In the genomic region with DNA sequence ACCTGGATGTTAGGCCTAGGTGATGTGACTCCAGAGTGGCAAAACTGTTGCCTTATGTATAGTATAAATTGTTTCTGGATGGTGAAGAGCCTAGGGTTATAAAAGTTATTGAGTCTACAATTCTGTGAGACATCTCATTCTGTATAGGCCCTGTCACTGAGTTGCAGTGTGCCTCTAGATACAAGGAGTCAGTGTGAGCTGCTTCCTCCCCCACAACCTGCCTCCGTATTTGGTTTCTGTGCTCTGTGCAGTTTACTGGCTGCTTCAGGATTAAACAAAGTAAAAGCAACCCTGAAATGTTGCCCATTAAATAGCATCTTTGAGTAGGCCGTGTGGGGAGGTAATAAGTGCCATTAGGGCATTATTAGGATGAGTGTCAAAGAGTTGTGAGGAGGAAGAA, we compare ENCODE assay signal across 13 cellular contexts. TPM values are rescaled to one million over a fixed set of nuclear protein-coding genes. Genes with fewer than 3 reads are reported as not detected.
A peak's percentile ranks its signal among the peaks of the same experiment; 100 is the strongest.
DNase-seq lines count a peak whose midpoint lies in the region; ATAC-seq, FAIRE-seq and TF ChIP-seq lines count a peak whose summit lies in the region.
"Had no signal": no experiment of that assay in that cellular context is flagged by ENCODE, and none has a peak within 500 bp of the region (broad histone marks: within the 10 kb centered on the region; RNA-seq: fewer than 3 reads in every experiment).

No MANE protein-coding gene starts in this region.

- H3K36me3 Mint-ChIP-seq in CD4-positive, alpha-beta T cell (ENCODE audit: low read depth) = peaks cover 24% of the 10 kb centered on the region
- no peaks in the 10 kb centered on the region for H3K36me3 Mint-ChIP-seq in endothelial cell (ENCODE audit: low read depth, unreplicated experiment)

- H2AK5ac ChIP-seq in mesendoderm (ENCODE audit: low read length) = no peak overlapping the region

- H3F3A ChIP-seq in PC-9 (ENCODE audit: insufficient read depth, low read depth) = peaks cover 11% of the 10 kb centered on the region; the same call in 1 of the 2 replicates

- H4K8ac ChIP-seq in mesendoderm (ENCODE audit: low read depth, low read length) = no peak overlapping the region

- H3K27me3 ChIP-seq in CD4-positive, alpha-beta T cell (ENCODE audit: control insufficient read depth, insufficient read depth, low read length) = no peaks in the 10 kb centered on the region
- no peaks in the 10 kb centered on the region for H3K27me3 ChIP-seq in PC-9 (ENCODE audit: insufficient read depth, low read depth)
- no peaks in the 10 kb centered on the region for H3K27me3 ChIP-seq in pancreas
- no peaks in the 10 kb centered on the region for H3K27me3 ChIP-seq in mesendoderm (ENCODE audit: insufficient read depth, low read length, poor library complexity)
- H3K27me3 ChIP-seq in brain microvascular endothelial cell (replicated peaks) = no peaks in the 10 kb centered on the region
- no peaks in the 10 kb centered on the region for H3K27me3 ChIP-seq in heart right ventricle
- H3K27me3 ChIP-seq: BE2C had no signal

- H3K4me3 ChIP-seq in PC-9 = no peak overlapping the region
- no peak overlapping the region for H3K4me3 ChIP-seq in pancreas
- no peak overlapping the region for H3K4me3 ChIP-seq in mesendoderm (ENCODE audit: low read length)
- H3K4me3 ChIP-seq in brain microvascular endothelial cell (ENCODE audit: low read depth, low read length) = no peak overlapping the region
- H3K4me3 ChIP-seq in heart right ventricle = no peak overlapping the region

- no peaks in the 10 kb centered on the region for H3K79me1 ChIP-seq in mesendoderm (ENCODE audit: low read length)

- no peaks in the 10 kb centered on the region for H3K9me3 Mint-ChIP-seq in CD4-positive, alpha-beta T cell
- H3K9me3 Mint-ChIP-seq in endothelial cell (ENCODE audit: unreplicated experiment) = no peaks in the 10 kb centered on the region

- H3K4me1 Mint-ChIP-seq in CD4-positive, alpha-beta T cell (ENCODE audit: low read depth) = peaks cover 44% of the 10 kb centered on the region
- H3K4me1 Mint-ChIP-seq in endothelial cell (ENCODE audit: unreplicated experiment) = peaks cover 52% of the 10 kb centered on the region

- H3K4me2 ChIP-seq in PC-9 = peak overlapping the region; percentile 79; the same call in 1 of the 2 replicates
- no peak overlapping the region for H3K4me2 ChIP-seq in mesendoderm (ENCODE audit: low read length)

- H3K9me2 ChIP-seq in PC-9 (ENCODE audit: insufficient read depth) = no peaks in the 10 kb centered on the region

- no peak overlapping the region for H2BK5ac ChIP-seq in mesendoderm (ENCODE audit: low read length)

- FAIRE-seq in pancreas (lab: Jason Lieb, UNC) = no peak
- FAIRE-seq: G401.6 had no signal

- in situ Hi-C loops in brain microvascular endothelial cell (cut with HindIII; ENCODE audit: low pct_ligation_motif_present, low sequenced_read_pairs) = no loop called here

- CTCF ChIA-PET in CD4-positive, alpha-beta T cell (lab: Charles Lee) = no interaction called here
- CTCF ChIA-PET in PC-9 (lab: Charles Lee) = no interaction called here

- WGBS in pancreas, 2 donors = 35 to 49% methylated on average over 2 of the region's 2 CpGs
- WGBS in mesendoderm (ENCODE audit: extremely low coverage, insufficient coverage, low lambda C conversion rate) = no CpG with 5 or more reads among the region's 2 CpGs
- WGBS in heart right ventricle, 2 donors = 73 to 75% methylated on average over 2 of the region's 2 CpGs

- H3K23ac ChIP-seq in mesendoderm (ENCODE audit: low read length) = no peak overlapping the region

- H3K79me2 ChIP-seq in PC-9 (ENCODE audit: low read depth) = peaks cover 26% of the 10 kb centered on the region
- peaks cover 25% of the 10 kb centered on the region for H3K79me2 ChIP-seq in mesendoderm (ENCODE audit: control insufficient read depth, insufficient read depth, low read length)

- POLR2A ChIA-PET in CD4-positive, alpha-beta T cell (lab: Charles Lee) = interaction anchor here (3.3 kb wide), 1 partner anchor 242 kb away, joined by 35 read pairs; a partner anchor contains a TSS
- POLR2A ChIA-PET in PC-9 (lab: Charles Lee; ENCODE audit: unreplicated experiment) = no interaction called here

- H3K36me3 ChIP-seq in PC-9 (ENCODE audit: low read depth) (no peaks in the 10 kb centered on the region), pancreas (no peaks in the 10 kb centered on the region), mesendoderm (ENCODE audit: control insufficient read depth, insufficient read depth, low read length) (no peaks in the 10 kb centered on the region), brain microvascular endothelial cell (replicated peaks) (no peaks in the 10 kb centered on the region), heart right ventricle (no peaks in the 10 kb centered on the region)

- DNase-seq in CD4-positive, alpha-beta T cell = no peak
- DNase-seq in PC-9 = no peak
- DNase-seq in endothelial cell (ENCODE audit: low spot score) = no peak
- no peak for DNase-seq in pancreas
- DNase-seq in mesendoderm = no peak
- DNase-seq in brain microvascular endothelial cell = no peak
- no peak for DNase-seq in heart right ventricle
- DNase-seq in activated gamma-delta T cell (lab: John Stamatoyannopoulos, UW) = no peak
- DNase-seq: activated CD8-positive, alpha-beta memory T cell treated with anti-CD3 and anti-CD28 coated beads, Interleukin-2, amount 50 U/mL, for 4 hours; BE2C had no signal

- peak overlapping the region; percentile 99 for H3K27ac Mint-ChIP-seq in CD4-positive, alpha-beta T cell
- H3K27ac Mint-ChIP-seq in endothelial cell (ENCODE audit: unreplicated experiment) = peak overlapping the region; percentile 78

- no peak overlapping the region for H3K18ac ChIP-seq in mesendoderm (ENCODE audit: low read length)

- peaks cover 19% of the 10 kb centered on the region for H4K20me1 ChIP-seq in PC-9 (ENCODE audit: insufficient read depth)

- BruUV-seq in PC-9 (replicated peaks; lab: Mats Ljungman, UMichigan) = no TSS peak

- TF ChIP-seq CTCF in CD4-positive, alpha-beta T cell (IDR thresholded peaks at IDR 0.05) = no peak
- no peak for TF ChIP-seq CTCF in PC-9 (conservative IDR thresholded peaks at IDR 0.05)
- no peak for TF ChIP-seq CTCF in endothelial cell (IDR thresholded peaks at IDR 0.05; ENCODE audit: unreplicated experiment)
- TF ChIP-seq CTCF in pancreas (IDR thresholded peaks at IDR 0.05) = no peak
- TF ChIP-seq CTCF in brain microvascular endothelial cell (IDR thresholded peaks at IDR 0.05; ENCODE audit: low read depth, low read length, missing control alignments) = no peak
- no peak for TF ChIP-seq CTCF in heart right ventricle (IDR thresholded peaks at IDR 0.05)

- H3K27me3 Mint-ChIP-seq in CD4-positive, alpha-beta T cell = no peaks in the 10 kb centered on the region
- H3K27me3 Mint-ChIP-seq in endothelial cell (ENCODE audit: unreplicated experiment) = peaks cover 11% of the 10 kb centered on the region

- no peak overlapping the region for H3K27ac ChIP-seq in CD4-positive, alpha-beta T cell (ENCODE audit: low read depth, low read length)
- H3K27ac ChIP-seq in PC-9 = no peak overlapping the region
- H3K27ac ChIP-seq in pancreas = peak overlapping the region; percentile 98 to 99 (median 98)
- no peak overlapping the region for H3K27ac ChIP-seq in mesendoderm (ENCODE audit: low read depth, low read length)
- no peak overlapping the region for H3K27ac ChIP-seq in brain microvascular endothelial cell
- H3K27ac ChIP-seq in heart right ventricle = peak overlapping the region in 3 of 10 donors; percentile 96 to 98 (median 97)

- ATAC-seq in CD4-positive, alpha-beta T cell (ENCODE audit: poor library complexity) = no peak
- no peak for ATAC-seq in pancreas
- no peak for ATAC-seq in heart right ventricle
- ATAC-seq: Panc1 had no signal

- H3K4me1 ChIP-seq in PC-9 (replicated peaks; ENCODE audit: insufficient read depth) (peaks cover 25% of the 10 kb centered on the region), pancreas (peaks cover 0 to 20% (median 18%) of the 10 kb centered on the region in 3 donors), mesendoderm (ENCODE audit: control insufficient read depth, low read depth, low read length) (peaks cover 3% of the 10 kb centered on the region), heart right ventricle (peaks cover 0 to 37% (median 23%) of the 10 kb centered on the region in 9 donors)
- H3K4me1 ChIP-seq: BE2C had no signal

- H2BK120ac ChIP-seq in mesendoderm (ENCODE audit: low read depth, low read length) = no peak overlapping the region

- no peak overlapping the region for H3K4ac ChIP-seq in mesendoderm (ENCODE audit: low read depth, low read length)

- intact Hi-C loops in CD4-positive, alpha-beta T cell (cut with DNase I, micrococcal nuclease) = loop anchor here in 1 of 2 experiments (5.0 kb wide), 1 partner anchor 344 kb away; a partner anchor contains a TSS
- intact Hi-C loops in PC-9 (cut with micrococcal nuclease; ENCODE audit: unreplicated experiment) (no loop called here), pancreas (cut with DNase I) (no loop called here), heart right ventricle (cut with DNase I) (loop anchor here in 1 of 10 donors (5.0 kb wide), 1 partner anchor 49 kb away; no protein-coding TSS in a partner anchor)

- no peak overlapping the region for H4K5ac ChIP-seq in mesendoderm (ENCODE audit: low read length)

- no peak overlapping the region for H3K9ac ChIP-seq in mesendoderm (ENCODE audit: low read length)

- H2AFZ ChIP-seq in PC-9 = no peak overlapping the region

- H2BK15ac ChIP-seq in mesendoderm (replicated peaks; ENCODE audit: low read depth) = no peak overlapping the region

- no peaks in the 10 kb centered on the region for H3K9me3 ChIP-seq in CD4-positive, alpha-beta T cell (ENCODE audit: control insufficient read depth, low read length)
- H3K9me3 ChIP-seq in PC-9 (ENCODE audit: insufficient read depth, low read depth) = no peaks in the 10 kb centered on the region
- no peaks in the 10 kb centered on the region for H3K9me3 ChIP-seq in pancreas
- no peaks in the 10 kb centered on the region for H3K9me3 ChIP-seq in heart right ventricle
- H3K9me3 ChIP-seq: BE2C had no signal

- no peak overlapping the region for H3K56ac ChIP-seq in mesendoderm (ENCODE audit: low read length)

- H3K4me3 Mint-ChIP-seq in CD4-positive, alpha-beta T cell = peak overlapping the region; percentile 100
- H3K4me3 Mint-ChIP-seq in endothelial cell (ENCODE audit: unreplicated experiment) = peak overlapping the region; percentile 98

RNA-seq across cellular contexts. Expression of a gene that starts 1.9 kb away (rescaled TPM):
- total RNA-seq in CD4-positive, alpha-beta T cell = 100 to 1,000 TPM; 198 to 205 TPM
- 79.6 and 89.4 TPM in 2 replicates for total RNA-seq in PC-9 (2021)
- total RNA-seq in endothelial cell (ENCODE audit: unreplicated experiment) = 55.4 TPM
- 100 to 1,000 TPM in 2 of 6 donors, 10 to 100 TPM in 4; 44.7 to 141 (median 72.6) TPM for total RNA-seq in pancreas
- polyA plus RNA-seq in pancreas = 100 to 1,000 TPM in 1 of 2 donors, 10 to 100 TPM in 1; 45.3 to 102 TPM
- 55.0 TPM for polyA plus RNA-seq in mesendoderm (2013, experiment 1 of 2)
- polyA plus RNA-seq in mesendoderm (2013, experiment 2 of 2) = 57.9 TPM
- 10 to 100 TPM; 17.5 to 94.6 (median 26.2) TPM for total RNA-seq in heart right ventricle
- 10 to 100 TPM; 70.7 to 78.5 TPM for polyA plus RNA-seq in heart right ventricle

RNA-seq across cellular contexts. Expression of a gene that starts 32.4 kb away (rescaled TPM):
- 1 to 10 TPM; 1.0 to 1.3 TPM for total RNA-seq in CD4-positive, alpha-beta T cell
- total RNA-seq in PC-9 (2021) (2.9 and 3.2 TPM in 2 replicates), endothelial cell (ENCODE audit: unreplicated experiment) (2.8 TPM), pancreas (1 to 10 TPM in 5 of 6 donors, under 1 TPM in 1; 0.88 to 6.4 (median 2.1) TPM), heart right ventricle (10 to 100 TPM in 1 of 10 donors, 1 to 10 TPM in 9; 1.1 to 11.6 (median 4.8) TPM)
- polyA plus RNA-seq in pancreas (1 to 10 TPM; 7.0 to 8.1 TPM), heart right ventricle (1 to 10 TPM in 1 of 2 donors, under 1 TPM in 1; 0.65 to 4.2 TPM)
- 0.55 TPM for polyA plus RNA-seq in mesendoderm (2013, experiment 1 of 2)
- 0.80 TPM for polyA plus RNA-seq in mesendoderm (2013, experiment 2 of 2)
- total RNA-seq: epithelial cell of proximal tubule had no signal

Comparison
In these comparisons a context has a peak if more than half of its experiments do, and no peak if none do; other contexts are left out.
1. H3K27ac ChIP-seq: peak in pancreas (4 of 4); none in CD4-positive, alpha-beta T cell (single experiment), PC-9 (single experiment), mesendoderm (single experiment) and brain microvascular endothelial cell (single experiment).